ENCODE assay signal across 18 cellular contexts in genomic region chr9:112856843-112857242, GRCh38. TPM values are rescaled to one million over a fixed set of nuclear protein-coding genes. Genes with fewer than 3 reads are reported as not detected.
DNase-seq lines count a peak whose midpoint lies in the region; ATAC-seq and TF ChIP-seq lines count a peak whose summit lies in the region.
"Had no signal": no experiment of that assay in that cellular context is flagged by ENCODE, and none has a peak within 500 bp of the region (broad histone marks: within the 10 kb centered on the region; RNA-seq: fewer than 3 reads in every experiment).

No MANE protein-coding gene starts in this region.

- no peak overlapping the region for H3K9ac ChIP-seq in SK-N-SH

- no peak overlapping the region for H3K4me2 ChIP-seq in SK-N-SH
- H3K4me2 ChIP-seq: A549 had no signal

- peak; percentile 23 for DNase-seq in SK-N-SH
- no peak for DNase-seq in WTC11 (ENCODE audit: low spot score)
- no peak for DNase-seq in stimulated activated effector memory CD8-positive, alpha-beta T cell treated with anti-CD3 and anti-CD28 coated beads, Interleukin-12 subunit alpha, Interleukin-12 subunit beta, amount 100 ng/mL, for 72 hours (ENCODE audit: low spot score in 2 of 2)
- DNase-seq in naive thymus-derived CD4-positive, alpha-beta T cell: no peak
- DNase-seq in NCI-H2081 treated with DMSO at 0.1 percent for 48 hours (lab: John Stamatoyannopoulos, UW): no peak
- DNase-seq: Calu3; CD8-positive, alpha-beta T cell; MG63; NCI-H1048; NCI-H1436; NCI-H2029 treated with DMSO at 0.1 percent for 48 hours; NCI-H526 had no signal

- H3K27ac ChIP-seq in SK-N-SH (ENCODE audit: low read depth in 2 of 2, low read length in 1 of 2): no peak overlapping the region
- H3K27ac ChIP-seq in HEK293 (ENCODE audit: extremely low read depth, low read depth, low read length): no peak overlapping the region
- H3K27ac ChIP-seq in naive thymus-derived CD4-positive, alpha-beta T cell (ENCODE audit: low read depth, low read length): no peak overlapping the region
- H3K27ac ChIP-seq: A549 had no signal

- H3F3A ChIP-seq in SK-N-SH (replicated peaks; ENCODE audit: insufficient read depth): no peaks in the 10 kb centered on the region

- 88% methylated on average over 11 of the region's 14 CpGs for WGBS in SK-N-SH (ENCODE audit: low lambda C conversion rate)

- no peak for TF ChIP-seq EP300 in SK-N-SH (IDR thresholded peaks at IDR 0.05; ENCODE audit: borderline replicate concordance in 1 of 2, low read depth in 1 of 2, low read length in 1 of 2)

- no peak for TF ChIP-seq RAD21 in SK-N-SH (IDR thresholded peaks at IDR 0.05; ENCODE audit: low read length)

- TF ChIP-seq CTCF in SK-N-SH (IDR thresholded peaks at IDR 0.05) (no peak), HEK293 (tag by site-specific recombination; IDR thresholded peaks at IDR 0.05) (no peak), WTC11 (IDR thresholded peaks at IDR 0.05) (no peak)

- peaks cover 0 to 5% of the 10 kb centered on the region in 2 experiments for H3K36me3 ChIP-seq in SK-N-SH (replicated peaks in 1 of 2; ENCODE audit: control insufficient read depth in 1 of 2, insufficient read depth in 2 of 2, low read length in 1 of 2)
- H3K36me3 ChIP-seq in HEK293 (ENCODE audit: control insufficient read depth in 2 of 2, insufficient read depth in 1 of 2, low read length in 2 of 2): peaks cover 0 to 23% of the 10 kb centered on the region in 2 experiments; a peak in 1 of 3 replicates
- peaks cover 0 to 20% (median 4%) of the 10 kb centered on the region in 3 experiments for H3K36me3 ChIP-seq in naive thymus-derived CD4-positive, alpha-beta T cell (ENCODE audit: control insufficient read depth in 2 of 3, insufficient read depth in 3 of 3, low read length in 3 of 3)
- H3K36me3 ChIP-seq: MG63 had no signal

- H3K4me3 ChIP-seq in SK-N-SH (ENCODE audit: low read depth in 2 of 2, low read length in 1 of 2) (no peak overlapping the region), HEK293 (ENCODE audit: low read depth, low read length) (no peak overlapping the region)
- no peak overlapping the region for H3K4me3 ChIP-seq in naive thymus-derived CD4-positive, alpha-beta T cell (ENCODE audit: low read length)
- H3K4me3 ChIP-seq: A549, MG63 had no signal

- H3K9me2 ChIP-seq in SK-N-SH: no peaks in the 10 kb centered on the region

- no peaks in the 10 kb centered on the region for H4K20me1 ChIP-seq in SK-N-SH (ENCODE audit: insufficient read depth)

- H3K4me1 Mint-ChIP-seq in WTC11: peaks cover 8% of the 10 kb centered on the region
- peaks cover 32% of the 10 kb centered on the region for H3K4me1 Mint-ChIP-seq in stimulated activated effector memory CD8-positive, alpha-beta T cell treated with anti-CD3 and anti-CD28 coated beads, Interleukin-12 subunit alpha, Interleukin-12 subunit beta, amount 100 ng/mL, for 72 hours
- H3K4me1 Mint-ChIP-seq in naive thymus-derived CD4-positive, alpha-beta T cell: peaks cover 0 to 27% (median 0%) of the 10 kb centered on the region in 7 donors

- no peaks in the 10 kb centered on the region for H3K27me3 Mint-ChIP-seq in WTC11 (ENCODE audit: low read depth)
- no peaks in the 10 kb centered on the region for H3K27me3 Mint-ChIP-seq in naive thymus-derived CD4-positive, alpha-beta T cell

- POLR2A ChIA-PET in SK-N-SH (lab: Yijun Ruan, JAX) (no interaction called here), HEK293 (lab: Yijun Ruan, JAX) (no interaction called here), WTC11 (lab: Charles Lee) (no interaction called here)
- POLR2A ChIA-PET in naive thymus-derived CD4-positive, alpha-beta T cell (lab: Charles Lee): no interaction called here

- CTCF ChIA-PET in SK-N-SH (lab: Yijun Ruan, JAX): interaction anchor here (0.6 to 3.0 kb wide), 3 partner anchors 12 to 256 kb away, joined by 3 to 14 read pairs (median 3); no protein-coding TSS in a partner anchor
- CTCF ChIA-PET in HEK293 (lab: Yijun Ruan, JAX): interaction anchor here (2.9 kb wide), 1 partner anchor 11 kb away, joined by 14 read pairs; no protein-coding TSS in a partner anchor
- CTCF ChIA-PET in WTC11 (lab: Charles Lee): interaction anchor here (0.7 to 2.6 kb wide), 3 partner anchors 10 to 47 kb away, joined by 3 to 10 read pairs (median 6); no protein-coding TSS in a partner anchor
- CTCF ChIA-PET in naive thymus-derived CD4-positive, alpha-beta T cell (lab: Charles Lee): no interaction called here

- H3K36me3 Mint-ChIP-seq in WTC11: peaks cover 15% of the 10 kb centered on the region; the same call in 1 of the 2 replicates
- H3K36me3 Mint-ChIP-seq in stimulated activated effector memory CD8-positive, alpha-beta T cell treated with anti-CD3 and anti-CD28 coated beads, Interleukin-12 subunit alpha, Interleukin-12 subunit beta, amount 100 ng/mL, for 72 hours: peaks cover 9% of the 10 kb centered on the region
- peaks cover 0 to 56% (median 27%) of the 10 kb centered on the region in 5 donors for H3K36me3 Mint-ChIP-seq in naive thymus-derived CD4-positive, alpha-beta T cell

- no peak overlapping the region for H3K27ac Mint-ChIP-seq in WTC11
- H3K27ac Mint-ChIP-seq in stimulated activated effector memory CD8-positive, alpha-beta T cell treated with anti-CD3 and anti-CD28 coated beads, Interleukin-12 subunit alpha, Interleukin-12 subunit beta, amount 100 ng/mL, for 72 hours: peak overlapping the region; percentile 43
- H3K27ac Mint-ChIP-seq in naive thymus-derived CD4-positive, alpha-beta T cell: no peak overlapping the region
- H3K27ac Mint-ChIP-seq: CD8-positive, alpha-beta T cell had no signal

- no peaks in the 10 kb centered on the region; a peak in 1 of 4 replicates for H3K4me1 ChIP-seq in SK-N-SH (ENCODE audit: control insufficient read depth in 1 of 2, insufficient read depth in 2 of 2, low read depth in 1 of 2, low read length in 1 of 2)
- H3K4me1 ChIP-seq in HEK293 (ENCODE audit: control insufficient read depth, insufficient read depth, low read length): no peaks in the 10 kb centered on the region
- H3K4me1 ChIP-seq in naive thymus-derived CD4-positive, alpha-beta T cell (ENCODE audit: control insufficient read depth in 2 of 2, insufficient read depth in 2 of 2, low read length in 2 of 2): no peaks in the 10 kb centered on the region
- H3K4me1 ChIP-seq: A549 had no signal

- H3K79me2 ChIP-seq in SK-N-SH (ENCODE audit: insufficient read depth): no peaks in the 10 kb centered on the region

- no peak overlapping the region for H3K4me3 Mint-ChIP-seq in WTC11
- no peak overlapping the region for H3K4me3 Mint-ChIP-seq in stimulated activated effector memory CD8-positive, alpha-beta T cell treated with anti-CD3 and anti-CD28 coated beads, Interleukin-12 subunit alpha, Interleukin-12 subunit beta, amount 100 ng/mL, for 72 hours
- no peak overlapping the region for H3K4me3 Mint-ChIP-seq in naive thymus-derived CD4-positive, alpha-beta T cell
- H3K4me3 Mint-ChIP-seq: CD8-positive, alpha-beta T cell had no signal

- intact Hi-C loops in naive thymus-derived CD4-positive, alpha-beta T cell (cut with micrococcal nuclease): no loop called here

- no peaks in the 10 kb centered on the region for H3K27me3 ChIP-seq in SK-N-SH (ENCODE audit: insufficient read depth)
- no peaks in the 10 kb centered on the region for H3K27me3 ChIP-seq in naive thymus-derived CD4-positive, alpha-beta T cell (ENCODE audit: control insufficient read depth in 2 of 2, insufficient read depth in 2 of 2, low read length in 2 of 2)
- H3K27me3 ChIP-seq: MG63 had no signal

- no peak overlapping the region for H2AFZ ChIP-seq in SK-N-SH (ENCODE audit: low read depth)

- ATAC-seq in SK-N-SH treated with all-trans-retinoic acid at 6 μM for 48 hours (no peak), WTC11 (peak; percentile 62)
- no peak for ATAC-seq in stimulated activated effector memory CD8-positive, alpha-beta T cell treated with anti-CD3 and anti-CD28 coated beads, Interleukin-12 subunit alpha, Interleukin-12 subunit beta, amount 100 ng/mL, for 72 hours
- no peak for ATAC-seq in naive thymus-derived CD4-positive, alpha-beta T cell
- ATAC-seq: A549; CD8-positive, alpha-beta T cell; Right ventricle myocardium inferior had no signal

- peaks cover 7% of the 10 kb centered on the region; the same call in 1 of the 2 replicates for H3K9me3 Mint-ChIP-seq in WTC11
- no peaks in the 10 kb centered on the region for H3K9me3 Mint-ChIP-seq in stimulated activated effector memory CD8-positive, alpha-beta T cell treated with anti-CD3 and anti-CD28 coated beads, Interleukin-12 subunit alpha, Interleukin-12 subunit beta, amount 100 ng/mL, for 72 hours
- no peaks in the 10 kb centered on the region for H3K9me3 Mint-ChIP-seq in naive thymus-derived CD4-positive, alpha-beta T cell
- H3K9me3 Mint-ChIP-seq: CD8-positive, alpha-beta T cell had no signal

- H3K9me3 ChIP-seq in SK-N-SH: no peaks in the 10 kb centered on the region
- no peaks in the 10 kb centered on the region for H3K9me3 ChIP-seq in HEK293 (ENCODE audit: control insufficient read depth, insufficient read depth, low read depth, low read length)
- no peaks in the 10 kb centered on the region for H3K9me3 ChIP-seq in naive thymus-derived CD4-positive, alpha-beta T cell (ENCODE audit: control insufficient read depth in 2 of 3, low read length in 3 of 3)
- H3K9me3 ChIP-seq: A549, MG63 had no signal

TF ChIP-seq in SK-N-SH, 30 proteins besides CTCF, POLR2A, EP300 and RAD21 (continues in another document):
- no peak for TF ChIP-seq MEF2A (IDR thresholded peaks at IDR 0.05; ENCODE audit: borderline replicate concordance, low read depth)
- no peak for TF ChIP-seq FOSL2 (IDR thresholded peaks at IDR 0.05; ENCODE audit: borderline replicate concordance, low read depth)
- TF ChIP-seq FOXJ3 (CRISPR knock-in tag; IDR thresholded peaks at IDR 0.05): no peak

TF ChIP-seq in SK-N-SH treated with all-trans-retinoic acid at 6 μM for 48 hours, 23 proteins besides CTCF, POLR2A, EP300 and RAD21 (continues in another document):
- no peak for TF ChIP-seq ZNF565 (CRISPR knock-in tag; conservative IDR thresholded peaks at IDR 0.05; ENCODE audit: low read depth)
- no peak for TF ChIP-seq SNAI2 (CRISPR knock-in tag; IDR thresholded peaks at IDR 0.05)

TF ChIP-seq in WTC11, 78 proteins besides CTCF, POLR2A, EP300 and RAD21 (continues in another document):
- TF ChIP-seq FOXK1 (CRISPR knock-in tag; IDR thresholded peaks at IDR 0.05) (no peak), CDX4 (CRISPR knock-in tag; IDR thresholded peaks at IDR 0.05; ENCODE audit: borderline replicate concordance) (no peak), ZNF671 (CRISPR knock-in tag; IDR thresholded peaks at IDR 0.05) (no peak), SOX15 (CRISPR knock-in tag; IDR thresholded peaks at IDR 0.05) (no peak)

RNA-seq across cellular contexts. Expression of gene SLC46A2, which starts 33.8 kb away (rescaled TPM):
- polyA plus RNA-seq in SK-N-SH (2012; rRNA removed): not detected in 2 replicates
- polyA plus RNA-seq in SK-N-SH (2012; cell fraction: cytosol; rRNA removed): not detected in 2 replicates
- polyA plus RNA-seq in SK-N-SH (2012; cell fraction: nucleus; rRNA removed): not detected in 2 replicates
- 0.07 TPM in 1 of 3 replicates, not detected in the others for total RNA-seq in WTC11 (2021)
- 1 to 10 TPM in 1 of 5 experiments, under 1 TPM in 1, not detected in 3; 0.27 to 4.1 TPM for total RNA-seq in naive thymus-derived CD4-positive, alpha-beta T cell
- under 1 TPM in 1 of 2 donors, not detected in 1; 0.12 TPM for polyA plus RNA-seq in naive thymus-derived CD4-positive, alpha-beta T cell
- total RNA-seq: Calu3; CD8-positive, alpha-beta T cell; OCI-LY7; Right ventricle myocardium inferior had no signal
- polyA plus RNA-seq: A549, BJ had no signal
